8 cellular contexts compared by ENCODE assay signal in the genomic region with DNA sequence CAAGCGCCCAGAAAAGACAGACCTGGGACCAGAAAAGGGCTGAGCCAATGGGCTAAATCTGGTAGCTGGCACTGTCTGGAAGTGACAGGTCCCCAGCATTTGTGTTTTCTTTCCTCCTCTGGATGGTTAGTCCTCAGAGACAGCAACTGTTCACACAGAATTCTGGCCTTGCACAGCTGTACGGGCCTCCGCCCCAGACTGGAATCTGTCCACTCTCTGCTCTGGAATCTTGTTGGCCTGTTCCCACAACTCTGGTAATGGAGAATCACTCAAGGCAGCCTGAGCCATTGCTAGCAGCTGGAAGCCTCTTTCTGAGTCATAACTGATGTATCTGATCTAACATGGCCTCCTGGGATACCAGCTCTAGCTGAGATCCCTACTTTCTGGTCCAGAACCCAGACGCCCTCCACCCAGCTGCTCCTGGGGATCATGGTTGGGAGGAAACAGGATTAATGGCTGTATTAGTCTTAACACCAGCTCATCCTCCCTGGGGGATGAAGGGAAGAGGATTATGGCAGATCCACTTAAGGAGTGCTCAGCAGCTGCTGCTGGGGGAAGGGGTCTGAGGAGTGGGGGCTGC. TPM values are rescaled to one million over a fixed set of nuclear protein-coding genes. Genes with fewer than 3 reads are reported as not detected.
DNase-seq lines count a peak whose midpoint lies in the region; ATAC-seq and TF ChIP-seq lines count a peak whose summit lies in the region.

No MANE protein-coding gene starts in this region.

- H3K4me3 ChIP-seq in heart right ventricle = no peak overlapping the region
- H3K4me3 ChIP-seq in stomach = no peak overlapping the region
- no peak overlapping the region for H3K4me3 ChIP-seq in thyroid gland (replicated peaks in 1 of 3)

- H3K9me3 ChIP-seq in heart right ventricle (no peaks in the 10 kb centered on the region), stomach (no peaks in the 10 kb centered on the region), thyroid gland (no peaks in the 10 kb centered on the region)

- H3K4me3 Mint-ChIP-seq in activated T-cell treated with anti-CD3 and anti-CD28 coated beads, Interleukin-2, amount 50 U/mL, for 72 hours = peak overlapping the region; percentile 56 to 73

- no peaks in the 10 kb centered on the region for H3K9me3 Mint-ChIP-seq in activated T-cell treated with anti-CD3 and anti-CD28 coated beads, Interleukin-2, amount 50 U/mL, for 72 hours

- no peak for TF ChIP-seq POLR2A in stomach (IDR thresholded peaks at IDR 0.05)
- no peak for TF ChIP-seq POLR2A in thyroid gland (IDR thresholded peaks at IDR 0.05)

- intact Hi-C loops in heart right ventricle (cut with DNase I) (no loop called here), stomach (cut with DNase I; ENCODE audit: low total_unique reads) (no loop called here), thyroid gland (cut with DNase I) (no loop called here)

- H3K27me3 Mint-ChIP-seq in activated T-cell treated with anti-CD3 and anti-CD28 coated beads, Interleukin-2, amount 50 U/mL, for 72 hours (ENCODE audit: low read depth) = no peaks in the 10 kb centered on the region

- DNase-seq in HPDE6-E6E7 (ENCODE audit: extremely low spot score) (peak; percentile 64), heart right ventricle (peak; percentile 48 to 72), stomach (no peak), thyroid gland (no peak), NCI-H2029 treated with DMSO at 0.1 percent for 48 hours (lab: John Stamatoyannopoulos, UW) (no peak)
- DNase-seq in activated T-cell treated with anti-CD3 and anti-CD28 coated beads, Interleukin-2, amount 50 U/mL, for 72 hours = no peak

- peaks cover 4 to 35% (median 13%) of the 10 kb centered on the region in 9 donors for H3K4me1 ChIP-seq in heart right ventricle
- H3K4me1 ChIP-seq in stomach = peaks cover 10 to 40% (median 14%) of the 10 kb centered on the region in 4 donors
- H3K4me1 ChIP-seq in thyroid gland = no peaks in the 10 kb centered on the region

- H3K27me3 ChIP-seq in heart right ventricle = no peaks in the 10 kb centered on the region
- no peaks in the 10 kb centered on the region for H3K27me3 ChIP-seq in stomach
- H3K27me3 ChIP-seq in thyroid gland = no peaks in the 10 kb centered on the region

- peaks cover 0 to 11% of the 10 kb centered on the region in 2 donors for H3K36me3 Mint-ChIP-seq in activated T-cell treated with anti-CD3 and anti-CD28 coated beads, Interleukin-2, amount 50 U/mL, for 72 hours (ENCODE audit: insufficient read depth in 2 of 2)

- peaks cover 0 to 37% (median 13%) of the 10 kb centered on the region in 9 donors for H3K36me3 ChIP-seq in heart right ventricle
- peaks cover 19 to 43% (median 39%) of the 10 kb centered on the region in 4 donors for H3K36me3 ChIP-seq in stomach
- peaks cover 15 to 23% of the 10 kb centered on the region in 2 donors for H3K36me3 ChIP-seq in thyroid gland

- peak overlapping the region; percentile 78 for H3K27ac Mint-ChIP-seq in activated T-cell treated with anti-CD3 and anti-CD28 coated beads, Interleukin-2, amount 50 U/mL, for 72 hours

- TF ChIP-seq CTCF in heart right ventricle (IDR thresholded peaks at IDR 0.05) = no peak
- TF ChIP-seq CTCF in stomach (IDR thresholded peaks at IDR 0.05) = no peak
- no peak for TF ChIP-seq CTCF in thyroid gland (IDR thresholded peaks at IDR 0.05)

- no peak for TF ChIP-seq EP300 in stomach (IDR thresholded peaks at IDR 0.05)

- H3K27ac ChIP-seq in heart right ventricle (peak overlapping the region; percentile 18 to 85 (median 76)), stomach (peak overlapping the region in 4 of 5 donors; percentile 43 to 74 (median 56)), thyroid gland (no peak overlapping the region)

- no peak for ATAC-seq in activated T-cell treated with anti-CD3 and anti-CD28 coated beads, Interleukin-2, amount 50 U/mL, for 72 hours (replicated peaks in 1 of 2)
- peak; percentile 79 to 91 (median 90) for ATAC-seq in heart right ventricle
- no peak for ATAC-seq in GM18870 (IDR thresholded peaks at IDR 0.05; ENCODE audit: unreplicated experiment)
- no peak for ATAC-seq in HG02981 (IDR thresholded peaks at IDR 0.05; ENCODE audit: unreplicated experiment)

- H3K4me1 Mint-ChIP-seq in activated T-cell treated with anti-CD3 and anti-CD28 coated beads, Interleukin-2, amount 50 U/mL, for 72 hours (ENCODE audit: low read depth) = peaks cover 42% of the 10 kb centered on the region

- WGBS in heart right ventricle, 2 donors = 39 to 44% methylated on average over 4 of the region's 4 CpGs
- WGBS in stomach, 5 donors = 46 to 80% (median 78%) methylated on average over 4 of the region's 4 CpGs
- 72 to 80% methylated on average over 4 of the region's 4 CpGs for WGBS in thyroid gland, 2 donors

RNA-seq across cellular contexts. Expression of a gene that starts 9.1 kb away (rescaled TPM):
- 1 to 10 TPM; 6.9 to 7.8 TPM for total RNA-seq in activated T-cell treated with anti-CD3 and anti-CD28 coated beads, Interleukin-2, amount 50 U/mL, for 72 hours
- 1 to 10 TPM; 3.6 to 8.2 (median 4.5) TPM for total RNA-seq in heart right ventricle
- 1 to 10 TPM; 7.2 to 7.6 TPM for polyA plus RNA-seq in heart right ventricle
- 10 to 100 TPM in 3 of 5 donors, 1 to 10 TPM in 1, not detected in 1; 8.6 to 14.2 (median 12.0) TPM for total RNA-seq in stomach
- 1 to 10 TPM; 5.7 to 10.0 (median 6.0) TPM for polyA plus RNA-seq in stomach
- total RNA-seq in thyroid gland = 10 to 100 TPM in 3 of 4 donors, 1 to 10 TPM in 1; 9.0 to 15.2 (median 11.9) TPM

RNA-seq across cellular contexts. Expression of a gene that starts 9.2 kb away (rescaled TPM):
- 10 to 100 TPM; 23.0 to 24.1 TPM for total RNA-seq in activated T-cell treated with anti-CD3 and anti-CD28 coated beads, Interleukin-2, amount 50 U/mL, for 72 hours
- 10 to 100 TPM in 3 of 10 donors, 1 to 10 TPM in 7; 7.5 to 12.0 (median 8.7) TPM for total RNA-seq in heart right ventricle
- 1 to 10 TPM; 2.7 to 7.6 TPM for polyA plus RNA-seq in heart right ventricle
- total RNA-seq in stomach = 10 to 100 TPM in 2 of 5 donors, 1 to 10 TPM in 3; 6.7 to 13.4 (median 9.0) TPM
- polyA plus RNA-seq in stomach = 1 to 10 TPM; 2.1 to 5.0 (median 2.6) TPM
- 10 to 100 TPM; 13.3 to 20.1 (median 17.7) TPM for total RNA-seq in thyroid gland

RNA-seq across cellular contexts. Expression of a gene that starts 23.8 kb away (rescaled TPM):
- 1 to 10 TPM; 6.2 to 7.7 TPM for total RNA-seq in activated T-cell treated with anti-CD3 and anti-CD28 coated beads, Interleukin-2, amount 50 U/mL, for 72 hours
- total RNA-seq in heart right ventricle (1 to 10 TPM in 1 of 10 donors, under 1 TPM in 9; 0.21 to 1.4 (median 0.50) TPM), stomach (1 to 10 TPM in 3 of 5 donors, under 1 TPM in 1, not detected in 1; 0.87 to 5.3 (median 1.9) TPM), thyroid gland (1 to 10 TPM in 3 of 4 donors, under 1 TPM in 1; 0.93 to 1.9 (median 1.6) TPM)
- polyA plus RNA-seq in heart right ventricle (1 to 10 TPM in 1 of 2 donors, under 1 TPM in 1; 0.46 to 2.9 TPM), stomach (1 to 10 TPM in 2 of 3 donors, under 1 TPM in 1; 0.46 to 1.3 (median 1.1) TPM)

RNA-seq across cellular contexts. Expression of a gene that starts 29.6 kb away (rescaled TPM):
- total RNA-seq in activated T-cell treated with anti-CD3 and anti-CD28 coated beads, Interleukin-2, amount 50 U/mL, for 72 hours = 10 to 100 TPM; 52.2 to 55.6 TPM
- total RNA-seq in heart right ventricle (10 to 100 TPM; 27.0 to 68.1 (median 31.8) TPM), stomach (100 to 1,000 TPM in 1 of 5 donors, 10 to 100 TPM in 4; 20.1 to 191 (median 35.0) TPM), thyroid gland (100 to 1,000 TPM in 2 of 4 donors, 10 to 100 TPM in 2; 58.7 to 145 (median 104) TPM)
- polyA plus RNA-seq in heart right ventricle (100 to 1,000 TPM in 1 of 2 donors, 10 to 100 TPM in 1; 46.2 to 139 TPM), stomach (10 to 100 TPM; 53.2 to 90.8 (median 62.9) TPM)

RNA-seq across cellular contexts. Expression of a gene that starts 31.6 kb away (rescaled TPM):
- total RNA-seq in activated T-cell treated with anti-CD3 and anti-CD28 coated beads, Interleukin-2, amount 50 U/mL, for 72 hours = 10 to 100 TPM; 51.8 to 54.7 TPM
- total RNA-seq in heart right ventricle (10 to 100 TPM; 31.8 to 53.8 (median 38.6) TPM), stomach (100 to 1,000 TPM in 2 of 5 donors, 10 to 100 TPM in 3; 13.8 to 254 (median 60.0) TPM), thyroid gland (10 to 100 TPM; 26.8 to 47.6 (median 39.9) TPM)
- polyA plus RNA-seq in heart right ventricle (10 to 100 TPM; 76.9 to 89.2 TPM), stomach (10 to 100 TPM; 59.3 to 73.9 (median 60.4) TPM)

Comparison
In these comparisons a context has a peak if more than half of its experiments do, and no peak if none do; other contexts are left out.
1. DNase-seq: peak in HPDE6-E6E7 (single experiment) and heart right ventricle (2 of 2); none in activated T-cell treated with anti-CD3 and anti-CD28 coated beads, Interleukin-2, amount 50 U/mL, for 72 hours (0 of 2), stomach (single experiment), thyroid gland (0 of 2) and NCI-H2029 treated with DMSO at 0.1 percent for 48 hours (single experiment).
2. ATAC-seq: peak in heart right ventricle (8 of 8); none in activated T-cell treated with anti-CD3 and anti-CD28 coated beads, Interleukin-2, amount 50 U/mL, for 72 hours (0 of 2), GM18870 (single experiment) and HG02981 (single experiment).
3. H3K27ac ChIP-seq: peak in heart right ventricle (10 of 10) and stomach (4 of 5); none in thyroid gland (0 of 3).